ENCODE assay signal across 17 cellular contexts in the genomic region with DNA sequence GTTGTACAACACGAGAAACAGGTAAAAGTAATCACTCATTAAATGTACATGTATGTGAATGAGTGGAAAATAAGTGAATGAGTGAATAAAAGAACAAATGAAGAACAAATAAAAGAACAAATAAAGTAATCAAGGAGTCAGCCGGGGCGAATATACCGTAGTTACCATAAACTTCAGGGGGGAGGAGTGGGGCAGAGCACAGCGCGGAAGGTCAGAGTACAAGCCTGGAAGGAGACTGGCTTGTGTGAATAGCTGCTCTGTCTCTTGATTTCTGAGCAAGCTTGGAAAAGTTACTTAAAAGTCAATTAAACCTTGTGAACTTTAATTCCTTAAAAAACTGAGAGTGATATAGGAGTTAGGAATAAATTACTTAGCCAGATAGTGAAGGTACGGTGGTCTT.
"Had no signal": no experiment of that assay in that cellular context is flagged by ENCODE, and none has a peak within 500 bp of the region (broad histone marks: within the 10 kb centered on the region; RNA-seq: fewer than 3 reads in every experiment).

No MANE protein-coding gene starts in this region.

- H3K4me1 Mint-ChIP-seq: mesothelial cell of epicardium; naive thymus-derived CD4-positive, alpha-beta T cell had no signal

- H3K27me3 Mint-ChIP-seq: naive thymus-derived CD4-positive, alpha-beta T cell had no signal

- H3K4me1 ChIP-seq: esophagus muscularis mucosa, foreskin keratinocyte, gastroesophageal sphincter, heart left ventricle, lower lobe of right lung had no signal

- H3K36me3 Mint-ChIP-seq: mesothelial cell of epicardium; naive thymus-derived CD4-positive, alpha-beta T cell had no signal

- H3K9me3 ChIP-seq: esophagus muscularis mucosa, gastroesophageal sphincter, heart left ventricle, lower lobe of right lung had no signal

- DNase-seq: dermis blood vessel endothelial cell; dorsolateral prefrontal cortex; effector CD4-positive, alpha-beta T cell; effector memory CD4-positive, alpha-beta T cell; foreskin keratinocyte; heart left ventricle; hippocampal formation; left cardiac atrium; left ventricle myocardium superior; lower lobe of right lung; mesenchymal stem cell; naive thymus-derived CD4-positive, alpha-beta T cell had no signal

- H3K27ac ChIP-seq: coronary artery, dorsolateral prefrontal cortex, esophagus muscularis mucosa, foreskin keratinocyte, gastroesophageal sphincter, heart left ventricle, lower lobe of right lung had no signal

- H3K9me3 Mint-ChIP-seq: mesothelial cell of epicardium had no signal

- H3K36me3 ChIP-seq: esophagus muscularis mucosa, gastroesophageal sphincter, heart left ventricle, lower lobe of right lung had no signal

- H3K27me3 ChIP-seq: esophagus muscularis mucosa, foreskin keratinocyte, gastroesophageal sphincter, heart left ventricle had no signal

- ATAC-seq: foreskin keratinocyte; gastroesophageal sphincter; heart left ventricle; left cardiac atrium; left lobe of liver; left ventricle myocardium superior; lower lobe of right lung; naive thymus-derived CD4-positive, alpha-beta T cell had no signal

- H3K4me3 Mint-ChIP-seq: mesothelial cell of epicardium; naive thymus-derived CD4-positive, alpha-beta T cell had no signal

- H3K27ac Mint-ChIP-seq: mesothelial cell of epicardium; naive thymus-derived CD4-positive, alpha-beta T cell had no signal

- H3K4me3 ChIP-seq: coronary artery, dorsolateral prefrontal cortex, esophagus muscularis mucosa, gastroesophageal sphincter, heart left ventricle, lower lobe of right lung had no signal
